In genomic region chr12:19390208-19390607, GRCh38 we compare ENCODE assay signal across 18 cellular contexts. TPM values are rescaled to one million over a fixed set of nuclear protein-coding genes. Genes with fewer than 3 reads are reported as not detected.
DNase-seq lines count a peak whose midpoint lies in the region; ATAC-seq, FAIRE-seq and TF ChIP-seq lines count a peak whose summit lies in the region.
"Had no signal": no experiment of that assay in that cellular context is flagged by ENCODE, and none has a peak within 500 bp of the region (broad histone marks: within the 10 kb centered on the region; RNA-seq: fewer than 3 reads in every experiment).

No MANE protein-coding gene starts in this region.

- DNase-seq in M059J (ENCODE audit: low read depth) = peak; percentile 62
- peak; percentile 19 for DNase-seq in bronchial epithelial cell (ENCODE audit: low read depth)
- DNase-seq in foreskin melanocyte = peak; percentile 10
- DNase-seq in sciatic nerve (ENCODE audit: low spot score) = no peak
- DNase-seq in AG20443 (ENCODE audit: low spot score) = no peak
- no peak for DNase-seq in D341Med (ENCODE audit: low spot score)
- no peak for DNase-seq in NCI-H2227 (lab: John Stamatoyannopoulos, UW; ENCODE audit: unreplicated experiment)
- no peak for DNase-seq in hepatic stellate cell (ENCODE audit: low spot score)
- DNase-seq: ACHN; CD8-positive, alpha-beta T cell; DMS 273 treated with DMSO at 0.1 percent for 48 hours; EL; NCI-H187 treated with DMSO at 0.1 percent for 48 hours; NCI-H2171; NCI-H774; SHP77 treated with DMSO at 0.1 percent for 48 hours had no signal

- H3K36me3 ChIP-seq in bronchial epithelial cell (ENCODE audit: control insufficient read depth, insufficient read depth, low read length) = no peaks in the 10 kb centered on the region
- H3K36me3 ChIP-seq: Peyer's patch had no signal

- no peak for FAIRE-seq in bronchial epithelial cell (lab: Jason Lieb, UNC)
- FAIRE-seq: H54 had no signal

- H3K4me3 ChIP-seq in bronchial epithelial cell (ENCODE audit: low read depth, low read length) = no peak overlapping the region
- H3K4me3 ChIP-seq: Peyer's patch had no signal

- no peaks in the 10 kb centered on the region for H3K27me3 ChIP-seq in bronchial epithelial cell (ENCODE audit: control insufficient read depth, insufficient read depth, low read length)
- H3K27me3 ChIP-seq: Peyer's patch had no signal

- no peak for TF ChIP-seq CTCF in bronchial epithelial cell (IDR thresholded peaks at IDR 0.05; ENCODE audit: insufficient read depth, low read length, severe bottlenecking)

- intact Hi-C loops in sciatic nerve (cut with DNase I) = no loop called here

- peak; percentile 46 for ATAC-seq in sciatic nerve
- ATAC-seq: CD8-positive, alpha-beta T cell had no signal

RNA-seq across cellular contexts. Expression of gene AEBP2, which starts 49.1 kb away (rescaled TPM):
- 5.8 and 14.4 TPM in 2 replicates for total RNA-seq in M059J (2014; rRNA removed; shearing (Covaris generic))
- total RNA-seq in bronchial epithelial cell = 12.6 and 18.2 TPM in 2 replicates
- 57.7 TPM for total RNA-seq in sciatic nerve

Comparison
In these comparisons a context has a peak if more than half of its experiments do, and no peak if none do; other contexts are left out.
1. DNase-seq: peak in M059J (single experiment), bronchial epithelial cell (single experiment) and foreskin melanocyte (single experiment); none in sciatic nerve (single experiment), AG20443 (single experiment), D341Med (single experiment), NCI-H2227 (single experiment) and hepatic stellate cell (single experiment).